ENCODE assay signal across 17 cellular contexts in the genomic region with DNA sequence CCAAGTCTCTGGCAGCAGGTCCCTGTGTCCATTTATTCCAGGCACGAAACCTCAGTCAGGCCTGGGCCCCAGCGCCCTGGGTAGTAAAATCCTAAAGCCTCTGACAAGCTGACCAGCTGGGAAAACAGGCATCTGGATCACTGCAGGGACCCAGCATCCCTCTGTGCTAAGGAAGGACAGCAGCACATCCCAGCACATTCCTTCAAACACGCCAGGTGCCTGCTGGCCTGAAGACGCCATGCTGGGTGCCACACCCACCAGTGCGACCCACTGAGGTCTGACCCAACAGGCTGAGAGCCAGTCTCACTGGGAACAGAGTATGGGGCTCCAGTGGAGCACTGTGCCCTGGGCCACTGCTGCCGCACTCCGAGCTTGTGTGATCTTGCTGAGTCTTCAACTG.
"Had no signal": no experiment of that assay in that cellular context is flagged by ENCODE, and none has a peak within 500 bp of the region (broad histone marks: within the 10 kb centered on the region; RNA-seq: fewer than 3 reads in every experiment).

No MANE protein-coding gene starts in this region.

- DNase-seq: effector memory CD4-positive, alpha-beta T cell; foreskin keratinocyte; left colon; naive thymus-derived CD8-positive, alpha-beta T cell; sigmoid colon; stimulated activated CD4-positive, alpha-beta T cell treated with anti-CD3 and anti-CD28 coated beads, Interleukin-2, amount 100 ng/mL, for 24 hours; stimulated activated CD4-positive, alpha-beta T cell treated with anti-CD3 and anti-CD28 coated beads, Interleukin-4, amount 100 ng/mL, for 4 hours; stimulated activated naive B cell treated with anti-CD40 and anti-IgM and Interleukin-4, amounts not matched to agents 10 μg/mL and 1 μg/mL and 100 μg/mL, for 72 hours; stimulated activated naive CD8-positive, alpha-beta T cell treated with anti-CD3 and anti-CD28 coated beads, Interleukin-15, amount 100 ng/mL, for 72 hours had no signal

- H3K4me3 Mint-ChIP-seq: stimulated activated naive B cell treated with anti-CD40 and anti-IgM and Interleukin-4, amounts not matched to agents 10 μg/mL and 1 μg/mL and 100 μg/mL, for 72 hours; stimulated activated naive CD8-positive, alpha-beta T cell treated with anti-CD3 and anti-CD28 coated beads, Interleukin-15, amount 100 ng/mL, for 72 hours; type B pancreatic cell had no signal

- H3K27me3 ChIP-seq: foreskin keratinocyte, hepatocyte, right atrium auricular region, sigmoid colon, vagina had no signal

- H3K9me3 ChIP-seq: mucosa of descending colon, right atrium auricular region, sigmoid colon, thoracic aorta, vagina had no signal

- H3K4me3 ChIP-seq: hepatocyte, mucosa of descending colon, right atrium auricular region, sigmoid colon, skin epidermis, thoracic aorta, vagina had no signal

- ATAC-seq: foreskin keratinocyte; left colon; mucosa of descending colon; naive thymus-derived CD8-positive, alpha-beta T cell; stimulated activated naive B cell treated with anti-CD40 and anti-IgM and Interleukin-4, amounts not matched to agents 10 μg/mL and 1 μg/mL and 100 μg/mL, for 72 hours; stimulated activated naive CD8-positive, alpha-beta T cell treated with anti-CD3 and anti-CD28 coated beads, Interleukin-15, amount 100 ng/mL, for 72 hours had no signal

- H3K9me3 Mint-ChIP-seq: naive thymus-derived CD8-positive, alpha-beta T cell; neural crest cell; stimulated activated naive B cell treated with anti-CD40 and anti-IgM and Interleukin-4, amounts not matched to agents 10 μg/mL and 1 μg/mL and 100 μg/mL, for 72 hours; stimulated activated naive CD8-positive, alpha-beta T cell treated with anti-CD3 and anti-CD28 coated beads, Interleukin-15, amount 100 ng/mL, for 72 hours; type B pancreatic cell had no signal

- H3K27ac ChIP-seq: foreskin keratinocyte, hepatocyte, right atrium auricular region, sigmoid colon, thoracic aorta had no signal

- H3K27me3 Mint-ChIP-seq: naive thymus-derived CD8-positive, alpha-beta T cell; stimulated activated naive B cell treated with anti-CD40 and anti-IgM and Interleukin-4, amounts not matched to agents 10 μg/mL and 1 μg/mL and 100 μg/mL, for 72 hours; stimulated activated naive CD8-positive, alpha-beta T cell treated with anti-CD3 and anti-CD28 coated beads, Interleukin-15, amount 100 ng/mL, for 72 hours; type B pancreatic cell had no signal
